In the genomic region with DNA sequence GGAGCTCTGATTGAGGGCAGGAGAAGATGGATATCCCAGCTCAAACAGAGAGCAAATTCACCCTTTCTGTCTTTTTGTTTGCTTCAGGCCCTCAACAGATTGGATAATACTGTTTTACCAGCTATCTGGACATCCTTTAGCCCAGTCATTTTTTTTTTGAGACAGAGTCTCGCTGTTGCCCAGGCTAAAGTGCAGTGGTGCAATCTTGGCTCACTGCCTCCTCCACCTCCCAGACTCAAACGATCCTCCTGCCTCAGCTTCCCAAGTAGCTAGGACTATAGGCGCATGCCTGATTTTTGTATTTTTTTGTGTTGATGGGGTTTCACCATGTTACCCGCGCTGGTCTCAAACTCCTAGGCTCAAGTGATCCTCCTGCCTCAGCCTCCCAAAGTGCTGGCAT, we compare ENCODE assay signal across 22 cellular contexts.
"Had no signal": no experiment of that assay in that cellular context is flagged by ENCODE, and none has a peak within 500 bp of the region (broad histone marks: within the 10 kb centered on the region; RNA-seq: fewer than 3 reads in every experiment).

No MANE protein-coding gene starts in this region.

- ATAC-seq: SK-N-SH treated with all-trans-retinoic acid at 6 μM for 48 hours had no signal

- H3K27ac ChIP-seq: RWPE1 had no signal

- H3K4me3 ChIP-seq: MG63 had no signal

- H3K36me3 ChIP-seq: MG63 had no signal

- H3K27me3 ChIP-seq: MG63 had no signal

- H3K9me3 ChIP-seq: MG63 had no signal

- DNase-seq: IMR-90, Karpas-422, KG1, MG63, NCI-H1092, NCI-H1105 treated with DMSO at 0.1 percent for 48 hours, NCI-H1417 treated with DMSO at 0.1 percent for 48 hours, NCI-H146, NCI-H1694 treated with DMSO at 0.1 percent for 48 hours, NCI-H1930, NCI-H2081, NCI-H2107, NCI-H2171, NCI-H226, NCI-H446, NCI-H510A, NCI-H524 treated with DMSO at 0.1 percent for 48 hours, NCI-H69, NCI-H774, SHP77 had no signal
